ENCODE assay signal across 25 cellular contexts in genomic region chr11:47047972-47048371, GRCh38.
"Had no signal": no experiment of that assay in that cellular context is flagged by ENCODE, and none has a peak within 500 bp of the region (broad histone marks: within the 10 kb centered on the region; RNA-seq: fewer than 3 reads in every experiment).

No MANE protein-coding gene starts in this region.

- H3K27ac ChIP-seq: KMS-11, PC-9, Peyer's patch, SJCRH30 had no signal

- ATAC-seq: K562, Right ventricle myocardium inferior, SK-N-SH treated with all-trans-retinoic acid at 6 μM for 48 hours had no signal

- H3K4me3 ChIP-seq: K562, PC-9, Peyer's patch, SJCRH30 had no signal

- H2AFZ ChIP-seq: PC-9 had no signal

- H3K4me2 ChIP-seq: KMS-11, PC-9 had no signal

- H3K4me1 ChIP-seq: Peyer's patch had no signal

- DNase-seq: Kasumi-1; MM.1S; NCI-H1092 treated with DMSO at 0.1 percent for 48 hours; NCI-H1436; NCI-H187; NCI-H2029; NCI-H2081 treated with DMSO at 0.1 percent for 48 hours; NCI-H2171; NCI-H226; NCI-H446; NCI-H510A; NCI-H524 treated with DMSO at 0.1 percent for 48 hours; NCI-H69; NCI-H774; NK-92 treated with Interleukin-12 subunit alpha and Interleukin-12 subunit beta, amount 100 ng/mL, for 24 hours; OCI-M1; PC-9; Peyer's patch; SHP77 treated with DMSO at 0.1 percent for 48 hours; SJCRH30; T-helper 1 cell had no signal

- H3K36me3 ChIP-seq: SJCRH30 had no signal

- H3K9me3 ChIP-seq: Peyer's patch, SJCRH30 had no signal

- H3K27me3 ChIP-seq: Peyer's patch, SJCRH30 had no signal
